30 cellular contexts compared by ENCODE assay signal in genomic region chr21:21297211-21297610, GRCh38.
"Had no signal": no experiment of that assay in that cellular context is flagged by ENCODE, and none has a peak within 500 bp of the region (broad histone marks: within the 10 kb centered on the region; RNA-seq: fewer than 3 reads in every experiment).

No MANE protein-coding gene starts in this region.

- H3K27me3 ChIP-seq: adrenal gland, ascending aorta, body of pancreas, brain microvascular endothelial cell, breast epithelium, cardiac muscle cell had no signal

- H3K4me3 ChIP-seq: adrenal gland, ascending aorta, body of pancreas, breast epithelium, cardiac muscle cell had no signal

- ATAC-seq: activated naive CD4-positive, alpha-beta T cell treated with anti-CD3 and anti-CD28 coated beads, Interleukin-2, amount 50 U/mL, for 72 hours; activated naive CD8-positive, alpha-beta T cell treated with anti-CD3 and anti-CD28 coated beads, Interleukin-2, amount 50 U/mL, for 24 hours; activated T-cell treated with anti-CD3 and anti-CD28 coated beads, Interleukin-2, amount 50 U/mL, for 4 hours; activated T-cell treated with anti-CD3 and anti-CD28 coated beads, Interleukin-2, amount 50 U/mL, for 72 hours; activated T-helper 17 cell treated with anti-CD3 and anti-CD28 coated beads, Interleukin-2, amount 50 U/mL, for 72 hours; body of pancreas had no signal

- H3K4me1 ChIP-seq: adrenal gland, ascending aorta, body of pancreas, breast epithelium had no signal

- DNase-seq: activated effector memory CD4-positive, alpha-beta T cell treated with anti-CD3 and anti-CD28 coated beads, Interleukin-2, amount 50 U/mL, for 16 hours; activated effector memory CD4-positive, alpha-beta T cell treated with Interleukin-2 at 50 U/mL for 16 hours; activated gamma-delta T cell; activated gamma-delta T cell treated with Interleukin-2 at 50 U/mL for 16 hours; activated naive CD4-positive, alpha-beta T cell; activated naive CD4-positive, alpha-beta T cell treated with anti-CD3 and anti-CD28 coated beads for 36 hours; activated naive CD4-positive, alpha-beta T cell treated with anti-CD3 and anti-CD28 coated beads, Interleukin-2, amount 10 ng/mL, durations not matched to agents 7 days and 5 days; activated naive CD4-positive, alpha-beta T cell treated with anti-CD3 and anti-CD28 coated beads, Interleukin-2, amount 50 U/mL, for 16 hours; activated naive CD4-positive, alpha-beta T cell treated with Interleukin-2 at 50 U/mL for 16 hours; activated naive CD8-positive, alpha-beta T cell treated with anti-CD3 and anti-CD28 coated beads for 36 hours; activated naive CD8-positive, alpha-beta T cell treated with anti-CD3 and anti-CD28 coated beads, Interleukin-2, amount 10 ng/mL, durations not matched to agents 7 days and 5 days; activated naive CD8-positive, alpha-beta T cell treated with anti-CD3 and anti-CD28 coated beads, Interleukin-2, amount 50 U/mL, for 24 hours; activated T-cell treated with anti-CD3 and anti-CD28 coated beads, Interleukin-2, amount 50 U/mL, for 4 hours; activated T-cell treated with anti-CD3 and anti-CD28 coated beads, Interleukin-2, amount 50 U/mL, for 48 hours; activated T-cell treated with anti-CD3 and anti-CD28 coated beads, Interleukin-2, amount 50 U/mL, for 72 hours; adrenal gland; amniotic stem cell; amygdala; anterior cingulate cortex; aorta; body of pancreas; brain microvascular endothelial cell; caudate nucleus; central memory CD4-positive, alpha-beta T cell; cerebellar nuclear complex had no signal

- H3K9me3 ChIP-seq: adrenal gland, ascending aorta, body of pancreas, breast epithelium had no signal

- H3K27ac ChIP-seq: adrenal gland, ascending aorta, body of pancreas, brain microvascular endothelial cell, breast epithelium, cardiac muscle cell had no signal

- H3K36me3 ChIP-seq: adrenal gland, ascending aorta, brain microvascular endothelial cell, breast epithelium, cardiac muscle cell had no signal
